Comparison of ENCODE assay signal across 9 cellular contexts in the genomic region with DNA sequence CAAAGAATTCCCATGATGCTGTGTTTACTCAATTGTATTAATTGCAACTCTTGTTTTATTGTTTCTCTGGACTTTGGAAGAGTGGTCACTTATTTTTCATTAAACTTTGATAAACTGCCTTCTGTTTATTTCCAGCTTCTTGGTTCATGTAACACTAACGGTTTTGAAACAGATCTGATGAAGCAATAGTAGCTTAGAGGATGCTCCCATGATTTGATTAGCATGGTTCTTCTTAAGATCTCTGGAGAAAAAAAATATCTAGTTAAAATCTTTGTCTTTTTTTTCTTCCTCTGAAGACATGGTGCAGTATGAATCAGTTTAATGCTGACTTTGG.
DNase-seq lines count a peak whose midpoint lies in the region; ATAC-seq and TF ChIP-seq lines count a peak whose summit lies in the region.
"Had no signal": no experiment of that assay in that cellular context is flagged by ENCODE, and none has a peak within 500 bp of the region (broad histone marks: within the 10 kb centered on the region; RNA-seq: fewer than 3 reads in every experiment).

No MANE protein-coding gene starts in this region.

- WGBS in liver, result 12% methylated on average over 1 of the region's 1 CpG

- H3K36me3 ChIP-seq in liver (ENCODE audit: control insufficient read depth in 4 of 4, insufficient read depth in 3 of 4, low read depth in 1 of 4, low read length in 3 of 4), result peaks cover 0 to 5% (median 2%) of the 10 kb centered on the region in 4 donors

- no peak overlapping the region for H3K27ac Mint-ChIP-seq in activated T-cell treated with anti-CD3 and anti-CD28 coated beads, Interleukin-2, amount 50 U/mL, for 24 hours
- H3K27ac Mint-ChIP-seq in activated naive CD8-positive, alpha-beta T cell treated with anti-CD3 and anti-CD28 coated beads for 36 hours, result peak overlapping the region; percentile 81
- H3K27ac Mint-ChIP-seq in type B pancreatic cell, result peak overlapping the region; percentile 63

- H3K36me3 Mint-ChIP-seq in activated T-cell treated with anti-CD3 and anti-CD28 coated beads, Interleukin-2, amount 50 U/mL, for 4 hours (ENCODE audit: insufficient read depth), result peaks cover 12% of the 10 kb centered on the region
- peaks cover 31% of the 10 kb centered on the region for H3K36me3 Mint-ChIP-seq in activated T-cell treated with anti-CD3 and anti-CD28 coated beads, Interleukin-2, amount 50 U/mL, for 24 hours (ENCODE audit: low read depth)
- peaks cover 26% of the 10 kb centered on the region for H3K36me3 Mint-ChIP-seq in activated naive CD8-positive, alpha-beta T cell treated with anti-CD3 and anti-CD28 coated beads for 36 hours
- peaks cover 35% of the 10 kb centered on the region for H3K36me3 Mint-ChIP-seq in type B pancreatic cell

- TF ChIP-seq RAD21 in liver (IDR thresholded peaks at IDR 0.05), result no peak

- peak overlapping the region; percentile 17 for H3K4me3 Mint-ChIP-seq in activated T-cell treated with anti-CD3 and anti-CD28 coated beads, Interleukin-2, amount 50 U/mL, for 4 hours
- H3K4me3 Mint-ChIP-seq in activated T-cell treated with anti-CD3 and anti-CD28 coated beads, Interleukin-2, amount 50 U/mL, for 24 hours, result no peak overlapping the region
- H3K4me3 Mint-ChIP-seq in activated naive CD8-positive, alpha-beta T cell treated with anti-CD3 and anti-CD28 coated beads for 36 hours, result no peak overlapping the region
- H3K4me3 Mint-ChIP-seq in type B pancreatic cell, result no peak overlapping the region

- no peaks in the 10 kb centered on the region for H3K9me3 Mint-ChIP-seq in activated T-cell treated with anti-CD3 and anti-CD28 coated beads, Interleukin-2, amount 50 U/mL, for 4 hours
- no peaks in the 10 kb centered on the region for H3K9me3 Mint-ChIP-seq in activated T-cell treated with anti-CD3 and anti-CD28 coated beads, Interleukin-2, amount 50 U/mL, for 24 hours
- peaks cover 1% of the 10 kb centered on the region for H3K9me3 Mint-ChIP-seq in activated naive CD8-positive, alpha-beta T cell treated with anti-CD3 and anti-CD28 coated beads for 36 hours
- H3K9me3 Mint-ChIP-seq in type B pancreatic cell, result peaks cover 4% of the 10 kb centered on the region

- H3K4me3 ChIP-seq in liver (ENCODE audit: low read depth in 1 of 3, low read length in 3 of 3), result no peak overlapping the region

- H3K4me1 ChIP-seq in liver (ENCODE audit: control insufficient read depth in 4 of 4, insufficient read depth in 4 of 4, low read length in 3 of 4), result peaks cover 0 to 26% (median 23%) of the 10 kb centered on the region in 4 donors

- ATAC-seq in activated T-cell treated with anti-CD3 and anti-CD28 coated beads, Interleukin-2, amount 50 U/mL, for 4 hours, result peak in 1 of 2 donors; percentile 6

- peaks cover 56% of the 10 kb centered on the region for H3K4me1 Mint-ChIP-seq in activated T-cell treated with anti-CD3 and anti-CD28 coated beads, Interleukin-2, amount 50 U/mL, for 4 hours (ENCODE audit: low read depth)
- peaks cover 63% of the 10 kb centered on the region for H3K4me1 Mint-ChIP-seq in activated T-cell treated with anti-CD3 and anti-CD28 coated beads, Interleukin-2, amount 50 U/mL, for 24 hours (ENCODE audit: low read depth)
- H3K4me1 Mint-ChIP-seq in activated naive CD8-positive, alpha-beta T cell treated with anti-CD3 and anti-CD28 coated beads for 36 hours, result peaks cover 42% of the 10 kb centered on the region
- peaks cover 67% of the 10 kb centered on the region for H3K4me1 Mint-ChIP-seq in type B pancreatic cell (ENCODE audit: unreplicated experiment)

- no peaks in the 10 kb centered on the region for H3K27me3 ChIP-seq in liver (ENCODE audit: control insufficient read depth in 4 of 4, insufficient read depth in 4 of 4, low read length in 3 of 4)

- TF ChIP-seq CTCF in liver (IDR thresholded peaks at IDR 0.05; ENCODE audit: low read depth, low read length, missing input control) (no peak), type B pancreatic cell (conservative IDR thresholded peaks at IDR 0.05) (no peak), GM13977 (IDR thresholded peaks at IDR 0.05; ENCODE audit: extremely low read depth, insufficient read depth, missing control alignments) (no peak)

- in situ Hi-C loops in GM13977 (cut with MboI; ENCODE audit: low pct_unique_long_range_greater_than_20kb, low sequenced_read_pairs, unreplicated experiment), result no loop called here

- DNase-seq in activated T-cell treated with anti-CD3 and anti-CD28 coated beads, Interleukin-2, amount 50 U/mL, for 4 hours, result no peak
- no peak for DNase-seq in activated T-cell treated with anti-CD3 and anti-CD28 coated beads, Interleukin-2, amount 50 U/mL, for 24 hours
- DNase-seq in activated naive CD8-positive, alpha-beta T cell treated with anti-CD3 and anti-CD28 coated beads for 36 hours, result no peak
- DNase-seq in type B pancreatic cell (ENCODE audit: extremely low spot score, unreplicated experiment) (no peak), CD1c-positive myeloid dendritic cell (ENCODE audit: extremely low spot score) (no peak), GM13977 (ENCODE audit: low spot score) (no peak), nucleus accumbens (lab: John Stamatoyannopoulos, UW) (no peak)
- DNase-seq: NCI-H1930 had no signal

- no peaks in the 10 kb centered on the region for H3K9me3 ChIP-seq in liver (ENCODE audit: control insufficient read depth in 4 of 4, low read length in 3 of 4)

- H3K27me3 Mint-ChIP-seq in activated T-cell treated with anti-CD3 and anti-CD28 coated beads, Interleukin-2, amount 50 U/mL, for 4 hours (ENCODE audit: low read depth), result no peaks in the 10 kb centered on the region
- H3K27me3 Mint-ChIP-seq in activated T-cell treated with anti-CD3 and anti-CD28 coated beads, Interleukin-2, amount 50 U/mL, for 24 hours, result no peaks in the 10 kb centered on the region
- no peaks in the 10 kb centered on the region for H3K27me3 Mint-ChIP-seq in activated naive CD8-positive, alpha-beta T cell treated with anti-CD3 and anti-CD28 coated beads for 36 hours
- peaks cover 3% of the 10 kb centered on the region for H3K27me3 Mint-ChIP-seq in type B pancreatic cell

- H3K9ac ChIP-seq in liver (ENCODE audit: low read depth in 1 of 2, low read length in 2 of 2), result no peak overlapping the region

- H3K27ac ChIP-seq in liver (ENCODE audit: low read depth in 1 of 2, low read length in 2 of 2), result peak overlapping the region; percentile 86 to 89

TF ChIP-seq in liver, 16 proteins besides CTCF, POLR2A, EP300 and RAD21:
- TF ChIP-seq HNF4G (IDR thresholded peaks at IDR 0.05) (peak; percentile 25), HNF4A (conservative IDR thresholded peaks at IDR 0.05) (peak; percentile 37 to 65), SP1 (IDR thresholded peaks at IDR 0.05) (peak; percentile 28), NR2F2 (IDR thresholded peaks at IDR 0.05) (no peak), FOXA2 (IDR thresholded peaks at IDR 0.05) (no peak)
TF ChIP-seq in liver: peak in this region for 3.
